ENCODE assay signal across 8 cellular contexts in the genomic region with DNA sequence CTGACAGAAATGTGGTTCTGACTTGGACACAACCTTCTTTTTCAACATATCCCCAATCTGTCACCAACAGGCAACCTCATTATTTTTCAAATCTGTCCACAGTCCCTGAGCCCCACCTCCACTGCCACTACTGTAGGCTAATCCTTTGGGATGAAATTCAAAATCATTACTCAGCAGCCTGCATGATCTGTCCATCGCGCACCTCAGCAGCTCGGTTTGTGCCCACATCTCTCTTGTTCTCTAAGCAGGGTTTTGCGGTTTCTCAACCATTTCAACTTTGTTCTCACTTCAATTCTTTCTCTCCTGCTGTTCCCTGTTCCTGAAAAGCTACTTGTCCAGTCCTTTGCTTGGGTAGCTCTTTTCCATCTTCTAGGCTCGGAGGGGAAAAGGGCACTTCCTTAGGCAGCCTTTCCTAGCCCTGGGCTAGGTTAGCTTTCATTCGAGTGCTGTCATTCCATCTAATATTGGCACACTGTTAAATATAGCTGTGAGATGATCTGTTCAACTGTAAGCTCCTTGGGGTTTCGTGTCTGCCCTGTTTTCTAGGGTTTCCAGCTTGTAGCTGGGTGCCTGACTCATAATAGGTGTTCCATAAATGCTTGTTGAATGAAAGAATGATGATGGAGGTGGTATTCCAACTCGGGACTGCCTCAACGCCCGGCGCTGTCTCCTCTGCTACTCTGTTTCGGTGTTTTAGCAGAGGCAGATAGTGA. TPM values are rescaled to one million over a fixed set of nuclear protein-coding genes. Genes with fewer than 3 reads are reported as not detected.
DNase-seq lines count a peak whose midpoint lies in the region; ATAC-seq and TF ChIP-seq lines count a peak whose summit lies in the region.

No MANE protein-coding gene starts in this region.

- no peaks in the 10 kb centered on the region for H3K79me2 ChIP-seq in PC-3 (ENCODE audit: low read length)

- intact Hi-C loops in PC-3 (cut with micrococcal nuclease) = loop anchor here (1.0 kb wide), 2 partner anchors 13 to 24 kb away; a partner anchor contains a TSS

- no peaks in the 10 kb centered on the region for H3F3A ChIP-seq in PC-3 (ENCODE audit: low read length, unreplicated experiment)

- no peaks in the 10 kb centered on the region for H3K9me3 ChIP-seq in PC-3 (ENCODE audit: low read length)
- no peaks in the 10 kb centered on the region for H3K9me3 ChIP-seq in neutrophil

- H2AFZ ChIP-seq in PC-3 (ENCODE audit: low read length) = peak overlapping the region; percentile 99

- H3K4me1 ChIP-seq in PC-3 (ENCODE audit: insufficient read depth, low read length) = peaks cover 12% of the 10 kb centered on the region; the same call in 1 of the 2 replicates
- H3K4me1 ChIP-seq in neutrophil (ENCODE audit: control insufficient read depth in 1 of 2, insufficient read depth in 1 of 2, low read depth in 1 of 2, low read length in 1 of 2) = peaks cover 13 to 15% of the 10 kb centered on the region in 2 experiments

- BruUV-seq in PC-3 (replicated peaks; lab: Mats Ljungman, UMichigan) = no TSS peak

- H4K20me1 ChIP-seq in PC-3 (ENCODE audit: low read length) = no peaks in the 10 kb centered on the region

- no peaks in the 10 kb centered on the region for H3K9me2 ChIP-seq in PC-3 (replicated peaks; ENCODE audit: low read length)

- TF ChIP-seq CTCF in PC-3 (conservative IDR thresholded peaks at IDR 0.05; ENCODE audit: low read depth, low read length) (no peak), epithelial cell of esophagus (IDR thresholded peaks at IDR 0.05; ENCODE audit: insufficient read depth, low read depth, low read length, missing control alignments) (no peak), neutrophil (IDR thresholded peaks at IDR 0.05) (no peak)

- H3K36me3 ChIP-seq in PC-3 (ENCODE audit: low read depth, low read length) (peaks cover 12% of the 10 kb centered on the region; the same call in 1 of the 2 replicates), neutrophil (peaks cover 37% of the 10 kb centered on the region)

- peak overlapping the region; percentile 85 for H3K9ac ChIP-seq in PC-3 (ENCODE audit: low read length)

- DNase-seq in PC-3 (peak; percentile 13), epithelial cell of esophagus (ENCODE audit: low read depth) (no peak), NCI-H526 (lab: John Stamatoyannopoulos, UW) (no peak), NCI-H748 treated with DMSO at 0.1 percent for 48 hours (lab: John Stamatoyannopoulos, UW) (no peak)

- H3K27me3 ChIP-seq in PC-3 (ENCODE audit: low read length) = no peaks in the 10 kb centered on the region
- H3K27me3 ChIP-seq in neutrophil = no peaks in the 10 kb centered on the region

- ATAC-seq in GM18519 (IDR thresholded peaks at IDR 0.05; ENCODE audit: low FRiP score, unreplicated experiment) = peak; percentile 27
- peak; percentile 3; the same call in 1 of the 2 replicates for ATAC-seq in PC-3
- no peak for ATAC-seq in GM19455 (IDR thresholded peaks at IDR 0.05; ENCODE audit: unreplicated experiment)
- ATAC-seq in GM21786 (IDR thresholded peaks at IDR 0.05; ENCODE audit: unreplicated experiment) = no peak

- H3K4me2 ChIP-seq in PC-3 (ENCODE audit: low read length) = peak overlapping the region; percentile 91

- H3K4me3 ChIP-seq in PC-3 (ENCODE audit: low read length) = peak overlapping the region; percentile 73
- peak overlapping the region; percentile 83 for H3K4me3 ChIP-seq in epithelial cell of esophagus (ENCODE audit: low read length)
- peak overlapping the region; percentile 70 to 76 for H3K4me3 ChIP-seq in neutrophil (ENCODE audit: low read depth in 1 of 2, low read length in 1 of 2)

- POLR2A ChIA-PET in PC-3 (lab: Charles Lee; ENCODE audit: unreplicated experiment) = interaction anchor here (0.7 kb wide), 1 partner anchor 656 kb away, joined by 8 read pairs; no protein-coding TSS in a partner anchor

- CTCF ChIA-PET in PC-3 (lab: Charles Lee) = interaction anchor here (0.5 to 1.2 kb wide), 2 partner anchors 13 to 31 kb away, joined by 3 read pairs; no protein-coding TSS in a partner anchor

- no peak overlapping the region for H3K27ac ChIP-seq in PC-3 (ENCODE audit: low read length)
- peak overlapping the region; percentile 92 for H3K27ac ChIP-seq in neutrophil

RNA-seq across cellular contexts. Expression of a gene that starts 0.7 kb away (rescaled TPM):
- total RNA-seq in PC-3 (2014; rRNA removed) = 3.5 and 6.6 TPM in 2 replicates

RNA-seq across cellular contexts. Expression of a gene that starts 12.6 kb away (rescaled TPM):
- 33.7 and 48.3 TPM in 2 replicates for total RNA-seq in PC-3 (2014; rRNA removed)

Comparison
In these comparisons a context has a peak if more than half of its experiments do, and no peak if none do; other contexts are left out.
1. ATAC-seq: peak in GM18519 (single experiment) and PC-3 (single experiment); none in GM19455 (single experiment) and GM21786 (single experiment).
2. Peak in every context shown above with its lines, with median percentiles within 50 percentile points of each other: H3K4me3 ChIP-seq.